Comparison of ENCODE assay signal across 16 cellular contexts in the genomic region with DNA sequence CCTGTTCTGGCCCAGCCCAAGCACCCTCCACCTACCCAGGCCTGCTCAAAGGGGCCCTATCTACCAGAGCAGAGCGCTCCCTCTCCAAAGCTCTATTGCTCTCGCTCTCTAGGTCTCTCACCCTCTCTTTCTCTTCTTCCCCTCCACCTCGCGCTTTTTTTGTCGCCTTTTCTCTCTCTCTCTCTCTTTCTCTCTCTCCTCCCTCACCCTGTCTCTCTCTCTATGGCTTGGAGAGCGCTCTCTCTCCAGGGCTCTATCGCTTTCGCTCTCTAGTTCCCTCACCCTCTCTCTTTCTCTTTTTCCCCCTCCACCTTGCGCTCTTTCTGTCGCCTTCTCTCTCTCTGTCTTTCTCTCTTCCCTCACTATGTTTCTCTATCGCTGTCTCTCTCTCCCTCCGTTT. TPM values are rescaled to one million over a fixed set of nuclear protein-coding genes. Genes with fewer than 3 reads are reported as not detected.
DNase-seq lines count a peak whose midpoint lies in the region; ATAC-seq and TF ChIP-seq lines count a peak whose summit lies in the region.
"Had no signal": no experiment of that assay in that cellular context is flagged by ENCODE, and none has a peak within 500 bp of the region (broad histone marks: within the 10 kb centered on the region; RNA-seq: fewer than 3 reads in every experiment).

No MANE protein-coding gene starts in this region.

- no peak for DNase-seq in activated naive CD4-positive, alpha-beta T cell treated with anti-CD3 and anti-CD28 coated beads, Interleukin-2, amount 10 ng/mL, durations not matched to agents 7 days and 5 days
- no peak for DNase-seq in activated naive CD4-positive, alpha-beta T cell treated with Interleukin-2 at 50 U/mL for 16 hours
- DNase-seq in immature natural killer cell (no peak), gastrocnemius medialis (no peak), NCI-H774 (lab: John Stamatoyannopoulos, UW) (no peak)
- DNase-seq in stimulated activated effector memory CD8-positive, alpha-beta T cell treated with anti-CD3 and anti-CD28 coated beads, Interleukin-12 subunit alpha, Interleukin-12 subunit beta, amount 100 ng/mL, for 72 hours (ENCODE audit: low spot score in 2 of 2) = no peak
- DNase-seq: AML-193; CD4-positive, alpha-beta T cell; GF-D8; KBM-7; NCI-H1092; NCI-H1694; NCI-H446; NCI-H748 treated with DMSO at 0.1 percent for 48 hours had no signal

- H3K9me3 Mint-ChIP-seq in activated naive CD4-positive, alpha-beta T cell treated with anti-CD3 and anti-CD28 coated beads, Interleukin-2, amount 10 ng/mL, durations not matched to agents 7 days and 5 days = peaks cover 14% of the 10 kb centered on the region
- H3K9me3 Mint-ChIP-seq in IgD-negative memory B cell = peaks cover 0 to 6% (median 5%) of the 10 kb centered on the region in 3 donors
- peaks cover 0 to 6% (median 1%) of the 10 kb centered on the region in 6 donors for H3K9me3 Mint-ChIP-seq in immature natural killer cell
- H3K9me3 Mint-ChIP-seq in stimulated activated effector memory CD8-positive, alpha-beta T cell treated with anti-CD3 and anti-CD28 coated beads, Interleukin-12 subunit alpha, Interleukin-12 subunit beta, amount 100 ng/mL, for 72 hours = peaks cover 4% of the 10 kb centered on the region
- H3K9me3 Mint-ChIP-seq: CD4-positive, alpha-beta T cell had no signal

- H3K4me1 ChIP-seq in gastrocnemius medialis = peaks cover 7 to 8% of the 10 kb centered on the region in 2 donors

- in situ Hi-C loops in gastrocnemius medialis (cut with MboI; ENCODE audit: low sequenced_read_pairs in 4 of 4) = no loop called here

- no peaks in the 10 kb centered on the region for H3K36me3 ChIP-seq in gastrocnemius medialis

- no peak overlapping the region for H3K4me3 Mint-ChIP-seq in activated naive CD4-positive, alpha-beta T cell treated with anti-CD3 and anti-CD28 coated beads, Interleukin-2, amount 10 ng/mL, durations not matched to agents 7 days and 5 days
- H3K4me3 Mint-ChIP-seq in IgD-negative memory B cell (peak overlapping the region in 3 of 4 donors; percentile 5 to 75 (median 72)), immature natural killer cell (peak overlapping the region in 4 of 5 donors; percentile 18 to 55 (median 36))
- H3K4me3 Mint-ChIP-seq in stimulated activated effector memory CD8-positive, alpha-beta T cell treated with anti-CD3 and anti-CD28 coated beads, Interleukin-12 subunit alpha, Interleukin-12 subunit beta, amount 100 ng/mL, for 72 hours = peak overlapping the region; percentile 13

- no peak for TF ChIP-seq CTCF in gastrocnemius medialis (IDR thresholded peaks at IDR 0.05 in 4 of 5, conservative IDR thresholded peaks at IDR 0.05 in 1 of 5)

- no peak overlapping the region for H3K4me3 ChIP-seq in gastrocnemius medialis

- peak overlapping the region; percentile 72 for H3K27ac Mint-ChIP-seq in activated naive CD4-positive, alpha-beta T cell treated with anti-CD3 and anti-CD28 coated beads, Interleukin-2, amount 10 ng/mL, durations not matched to agents 7 days and 5 days
- H3K27ac Mint-ChIP-seq in IgD-negative memory B cell (no peak overlapping the region), immature natural killer cell (no peak overlapping the region)
- no peak overlapping the region for H3K27ac Mint-ChIP-seq in stimulated activated effector memory CD8-positive, alpha-beta T cell treated with anti-CD3 and anti-CD28 coated beads, Interleukin-12 subunit alpha, Interleukin-12 subunit beta, amount 100 ng/mL, for 72 hours
- H3K27ac Mint-ChIP-seq: CD4-positive, alpha-beta T cell had no signal

- intact Hi-C loops in gastrocnemius medialis (cut with DNase I; ENCODE audit: low total_unique reads) = loop anchor here (5.0 kb wide), 1 partner anchor 177 kb away; a partner anchor contains a TSS

- peaks cover 55% of the 10 kb centered on the region for H3K27me3 Mint-ChIP-seq in activated naive CD4-positive, alpha-beta T cell treated with anti-CD3 and anti-CD28 coated beads, Interleukin-2, amount 10 ng/mL, durations not matched to agents 7 days and 5 days
- peaks cover 5% of the 10 kb centered on the region for H3K27me3 Mint-ChIP-seq in IgD-negative memory B cell
- peaks cover 16 to 28% (median 25%) of the 10 kb centered on the region in 3 donors for H3K27me3 Mint-ChIP-seq in immature natural killer cell (ENCODE audit: low read depth in 3 of 3)

- peaks cover 24% of the 10 kb centered on the region for H3K4me1 Mint-ChIP-seq in activated naive CD4-positive, alpha-beta T cell treated with anti-CD3 and anti-CD28 coated beads, Interleukin-2, amount 10 ng/mL, durations not matched to agents 7 days and 5 days
- H3K4me1 Mint-ChIP-seq in IgD-negative memory B cell (peaks cover 15 to 33% (median 16%) of the 10 kb centered on the region in 3 donors), immature natural killer cell (peaks cover 28 to 33% of the 10 kb centered on the region in 2 donors)
- peaks cover 40% of the 10 kb centered on the region for H3K4me1 Mint-ChIP-seq in stimulated activated effector memory CD8-positive, alpha-beta T cell treated with anti-CD3 and anti-CD28 coated beads, Interleukin-12 subunit alpha, Interleukin-12 subunit beta, amount 100 ng/mL, for 72 hours

- CTCF ChIA-PET in activated naive CD4-positive, alpha-beta T cell treated with anti-CD3 and anti-CD28 coated beads, Interleukin-2, amount 10 ng/mL, durations not matched to agents 7 days and 5 days (lab: Charles Lee) = no interaction called here

- no peak for ATAC-seq in stimulated activated effector memory CD8-positive, alpha-beta T cell treated with anti-CD3 and anti-CD28 coated beads, Interleukin-12 subunit alpha, Interleukin-12 subunit beta, amount 100 ng/mL, for 72 hours
- ATAC-seq in HG03097 (IDR thresholded peaks at IDR 0.05; ENCODE audit: low FRiP score, unreplicated experiment) (no peak), gastrocnemius medialis (no peak)

- H3K9me3 ChIP-seq in gastrocnemius medialis = no peaks in the 10 kb centered on the region

- TF ChIP-seq POLR2A in gastrocnemius medialis (IDR thresholded peaks at IDR 0.05) = no peak

- peaks cover 19% of the 10 kb centered on the region for H3K36me3 Mint-ChIP-seq in activated naive CD4-positive, alpha-beta T cell treated with anti-CD3 and anti-CD28 coated beads, Interleukin-2, amount 10 ng/mL, durations not matched to agents 7 days and 5 days
- H3K36me3 Mint-ChIP-seq in IgD-negative memory B cell = no peaks in the 10 kb centered on the region
- H3K36me3 Mint-ChIP-seq in immature natural killer cell = peaks cover 0 to 4% (median 0%) of the 10 kb centered on the region in 3 donors
- H3K36me3 Mint-ChIP-seq in stimulated activated effector memory CD8-positive, alpha-beta T cell treated with anti-CD3 and anti-CD28 coated beads, Interleukin-12 subunit alpha, Interleukin-12 subunit beta, amount 100 ng/mL, for 72 hours = peaks cover 9% of the 10 kb centered on the region

- peaks cover 0 to 9% (median 7%) of the 10 kb centered on the region in 3 donors for H3K27me3 ChIP-seq in gastrocnemius medialis

- no peak overlapping the region for H3K27ac ChIP-seq in gastrocnemius medialis

RNA-seq across cellular contexts. Expression of a gene that starts 3.4 kb away (rescaled TPM):
- polyA plus RNA-seq in IgD-negative memory B cell = 9.3 TPM
- polyA plus RNA-seq in immature natural killer cell = 1 to 10 TPM; 2.1 to 6.4 (median 4.9) TPM
- total RNA-seq in gastrocnemius medialis = 1 to 10 TPM; 2.3 to 7.3 (median 4.9) TPM
